1 cellular context compared by ENCODE assay signal in the genomic region with DNA sequence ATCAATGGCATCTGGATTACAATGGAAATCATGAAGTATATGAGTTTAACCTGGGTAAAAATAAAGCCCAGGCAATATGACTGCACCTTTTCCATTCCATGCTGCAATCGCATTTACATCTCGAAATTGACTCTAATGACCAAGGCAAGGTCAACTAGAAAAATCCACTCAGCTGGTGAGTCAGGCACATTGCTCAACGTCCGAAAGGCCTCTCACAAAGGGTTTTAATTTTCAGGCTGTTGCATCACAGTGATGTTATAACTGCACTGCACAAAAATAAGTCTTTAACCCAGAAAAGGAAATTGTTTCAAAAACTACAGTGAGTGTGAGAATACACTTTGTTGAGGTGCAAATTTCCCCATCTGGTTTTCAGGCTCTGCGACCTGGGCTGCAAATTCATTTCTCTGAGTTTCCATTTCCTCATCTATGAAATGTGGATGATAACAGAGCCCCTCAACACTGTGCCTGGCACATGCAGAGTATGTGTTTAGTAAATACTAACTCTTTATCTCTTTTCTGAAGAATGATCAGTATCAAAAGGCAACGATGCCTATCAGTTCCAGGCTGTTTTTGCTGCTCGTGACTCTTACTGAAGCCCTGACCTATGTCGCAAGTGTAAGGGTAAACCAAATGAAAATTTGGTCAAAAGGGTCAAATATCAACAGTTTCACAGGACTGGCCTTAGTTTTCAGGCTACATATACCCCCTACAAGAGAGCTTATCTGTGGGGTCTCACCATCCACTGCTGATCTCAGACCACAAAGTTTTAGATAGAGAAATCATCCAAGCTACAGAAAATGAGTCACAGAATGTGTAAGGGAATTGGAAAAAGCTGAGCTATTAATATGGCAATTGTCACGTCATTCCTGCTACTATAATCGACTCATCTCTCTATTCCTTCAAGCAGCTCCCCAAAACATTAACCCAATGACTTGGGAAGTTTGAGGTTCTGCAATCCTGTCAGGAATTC.
TF ChIP-seq lines count a peak whose summit lies in the region.

No MANE protein-coding gene starts in this region.

TF ChIP-seq in HepG2, 621 proteins besides CTCF, POLR2A, EP300 and RAD21 (continued from another document and continues in another):
- TF ChIP-seq, protein P1, sequence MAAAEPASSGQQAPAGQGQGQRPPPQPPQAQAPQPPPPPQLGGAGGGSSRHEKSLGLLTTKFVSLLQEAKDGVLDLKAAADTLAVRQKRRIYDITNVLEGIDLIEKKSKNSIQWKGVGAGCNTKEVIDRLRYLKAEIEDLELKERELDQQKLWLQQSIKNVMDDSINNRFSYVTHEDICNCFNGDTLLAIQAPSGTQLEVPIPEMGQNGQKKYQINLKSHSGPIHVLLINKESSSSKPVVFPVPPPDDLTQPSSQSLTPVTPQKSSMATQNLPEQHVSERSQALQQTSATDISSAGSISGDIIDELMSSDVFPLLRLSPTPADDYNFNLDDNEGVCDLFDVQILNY (CRISPR knock-in tag; conservative IDR thresholded peaks at IDR 0.05) = no peak
- TF ChIP-seq, protein P2, sequence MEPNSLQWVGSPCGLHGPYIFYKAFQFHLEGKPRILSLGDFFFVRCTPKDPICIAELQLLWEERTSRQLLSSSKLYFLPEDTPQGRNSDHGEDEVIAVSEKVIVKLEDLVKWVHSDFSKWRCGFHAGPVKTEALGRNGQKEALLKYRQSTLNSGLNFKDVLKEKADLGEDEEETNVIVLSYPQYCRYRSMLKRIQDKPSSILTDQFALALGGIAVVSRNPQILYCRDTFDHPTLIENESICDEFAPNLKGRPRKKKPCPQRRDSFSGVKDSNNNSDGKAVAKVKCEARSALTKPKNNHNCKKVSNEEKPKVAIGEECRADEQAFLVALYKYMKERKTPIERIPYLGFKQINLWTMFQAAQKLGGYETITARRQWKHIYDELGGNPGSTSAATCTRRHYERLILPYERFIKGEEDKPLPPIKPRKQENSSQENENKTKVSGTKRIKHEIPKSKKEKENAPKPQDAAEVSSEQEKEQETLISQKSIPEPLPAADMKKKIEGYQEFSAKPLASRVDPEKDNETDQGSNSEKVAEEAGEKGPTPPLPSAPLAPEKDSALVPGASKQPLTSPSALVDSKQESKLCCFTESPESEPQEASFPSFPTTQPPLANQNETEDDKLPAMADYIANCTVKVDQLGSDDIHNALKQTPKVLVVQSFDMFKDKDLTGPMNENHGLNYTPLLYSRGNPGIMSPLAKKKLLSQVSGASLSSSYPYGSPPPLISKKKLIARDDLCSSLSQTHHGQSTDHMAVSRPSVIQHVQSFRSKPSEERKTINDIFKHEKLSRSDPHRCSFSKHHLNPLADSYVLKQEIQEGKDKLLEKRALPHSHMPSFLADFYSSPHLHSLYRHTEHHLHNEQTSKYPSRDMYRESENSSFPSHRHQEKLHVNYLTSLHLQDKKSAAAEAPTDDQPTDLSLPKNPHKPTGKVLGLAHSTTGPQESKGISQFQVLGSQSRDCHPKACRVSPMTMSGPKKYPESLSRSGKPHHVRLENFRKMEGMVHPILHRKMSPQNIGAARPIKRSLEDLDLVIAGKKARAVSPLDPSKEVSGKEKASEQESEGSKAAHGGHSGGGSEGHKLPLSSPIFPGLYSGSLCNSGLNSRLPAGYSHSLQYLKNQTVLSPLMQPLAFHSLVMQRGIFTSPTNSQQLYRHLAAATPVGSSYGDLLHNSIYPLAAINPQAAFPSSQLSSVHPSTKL (CRISPR knock-in tag; IDR thresholded peaks at IDR 0.05) = peak; percentile 93
- TF ChIP-seq GTF2F1 (IDR thresholded peaks at IDR 0.05; ENCODE audit: low read length) (no peak), KAT2B (IDR thresholded peaks at IDR 0.05; ENCODE audit: borderline replicate concordance, low read depth, low read length) (no peak), ZNF883 (CRISPR knock-in tag; IDR thresholded peaks at IDR 0.05; ENCODE audit: not compliant biosample characterization) (no peak), ZNF510 (CRISPR knock-in tag; IDR thresholded peaks at IDR 0.05; ENCODE audit: low read depth) (0 out of 2 replicates have a peak, but pooled peaks have one; percentile 40), THYN1 (CRISPR knock-in tag; IDR thresholded peaks at IDR 0.05; ENCODE audit: borderline replicate concordance, low read depth) (no peak), ZNF572 (CRISPR knock-in tag; IDR thresholded peaks at IDR 0.05) (no peak), RARG (CRISPR knock-in tag; IDR thresholded peaks at IDR 0.05; ENCODE audit: low read depth) (no peak), STAG1 (CRISPR knock-in tag; IDR thresholded peaks at IDR 0.05) (no peak), SP2 (CRISPR knock-in tag; IDR thresholded peaks at IDR 0.05) (no peak), TBP (CRISPR knock-in tag; IDR thresholded peaks at IDR 0.05) (no peak), BRD4 (CRISPR knock-in tag; IDR thresholded peaks at IDR 0.05) (no peak), CC2D1A (CRISPR knock-in tag; IDR thresholded peaks at IDR 0.05) (no peak), CHD2 (IDR thresholded peaks at IDR 0.05; ENCODE audit: low read depth, low read length) (no peak), ZNF343 (CRISPR knock-in tag; IDR thresholded peaks at IDR 0.05) (no peak), TBX3 (IDR thresholded peaks at IDR 0.05; ENCODE audit: borderline replicate concordance) (no peak), HNRNPL (IDR thresholded peaks at IDR 0.05; ENCODE audit: low read depth, low read length) (no peak), ELF3 (CRISPR knock-in tag; IDR thresholded peaks at IDR 0.05) (peak; percentile 69), ZNF644 (CRISPR knock-in tag; IDR thresholded peaks at IDR 0.05; ENCODE audit: low read depth) (peak; percentile 64; the same call in 1 of the 2 replicates), ZNF83 (CRISPR knock-in tag; IDR thresholded peaks at IDR 0.05; ENCODE audit: borderline replicate concordance) (no peak), HNRNPK (IDR thresholded peaks at IDR 0.05; ENCODE audit: low read depth, low read length, poor library complexity, severe bottlenecking) (no peak), ZNF251 (CRISPR knock-in tag; IDR thresholded peaks at IDR 0.05) (no peak), RXRA (CRISPR knock-in tag; IDR thresholded peaks at IDR 0.05) (peak; percentile 38; the same call in 1 of the 2 replicates)
- TF ChIP-seq, protein P3, sequence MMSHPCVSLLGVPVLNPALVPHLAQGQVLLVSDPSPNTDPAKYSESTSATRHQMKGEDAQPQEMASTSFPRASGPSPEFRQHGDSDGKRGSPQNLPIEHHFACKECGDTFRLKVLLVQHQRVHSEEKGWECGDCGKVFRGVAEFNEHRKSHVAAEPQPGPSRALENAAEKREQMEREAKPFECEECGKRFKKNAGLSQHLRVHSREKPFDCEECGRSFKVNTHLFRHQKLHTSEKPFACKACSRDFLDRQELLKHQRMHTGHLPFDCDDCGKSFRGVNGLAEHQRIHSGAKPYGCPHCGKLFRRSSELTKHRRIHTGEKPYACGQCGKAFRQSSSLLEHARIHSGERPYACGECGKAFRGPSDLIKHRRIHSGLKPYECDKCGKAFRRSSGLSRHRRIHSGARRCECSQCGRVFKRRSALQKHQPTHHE (CRISPR knock-in tag; IDR thresholded peaks at IDR 0.05; ENCODE audit: borderline replicate concordance) = no peak
- TF ChIP-seq, protein P4, sequence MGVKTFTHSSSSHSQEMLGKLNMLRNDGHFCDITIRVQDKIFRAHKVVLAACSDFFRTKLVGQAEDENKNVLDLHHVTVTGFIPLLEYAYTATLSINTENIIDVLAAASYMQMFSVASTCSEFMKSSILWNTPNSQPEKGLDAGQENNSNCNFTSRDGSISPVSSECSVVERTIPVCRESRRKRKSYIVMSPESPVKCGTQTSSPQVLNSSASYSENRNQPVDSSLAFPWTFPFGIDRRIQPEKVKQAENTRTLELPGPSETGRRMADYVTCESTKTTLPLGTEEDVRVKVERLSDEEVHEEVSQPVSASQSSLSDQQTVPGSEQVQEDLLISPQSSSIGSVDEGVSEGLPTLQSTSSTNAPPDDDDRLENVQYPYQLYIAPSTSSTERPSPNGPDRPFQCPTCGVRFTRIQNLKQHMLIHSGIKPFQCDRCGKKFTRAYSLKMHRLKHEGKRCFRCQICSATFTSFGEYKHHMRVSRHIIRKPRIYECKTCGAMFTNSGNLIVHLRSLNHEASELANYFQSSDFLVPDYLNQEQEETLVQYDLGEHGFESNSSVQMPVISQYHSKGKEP (CRISPR knock-in tag; IDR thresholded peaks at IDR 0.05) = no peak
- TF ChIP-seq, protein P5, sequence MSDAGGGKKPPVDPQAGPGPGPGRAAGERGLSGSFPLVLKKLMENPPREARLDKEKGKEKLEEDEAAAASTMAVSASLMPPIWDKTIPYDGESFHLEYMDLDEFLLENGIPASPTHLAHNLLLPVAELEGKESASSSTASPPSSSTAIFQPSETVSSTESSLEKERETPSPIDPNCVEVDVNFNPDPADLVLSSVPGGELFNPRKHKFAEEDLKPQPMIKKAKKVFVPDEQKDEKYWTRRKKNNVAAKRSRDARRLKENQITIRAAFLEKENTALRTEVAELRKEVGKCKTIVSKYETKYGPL (CRISPR knock-in tag; IDR thresholded peaks at IDR 0.05) = peak; percentile 33; the same call in 1 of the 2 replicates
- TF ChIP-seq, protein P6, sequence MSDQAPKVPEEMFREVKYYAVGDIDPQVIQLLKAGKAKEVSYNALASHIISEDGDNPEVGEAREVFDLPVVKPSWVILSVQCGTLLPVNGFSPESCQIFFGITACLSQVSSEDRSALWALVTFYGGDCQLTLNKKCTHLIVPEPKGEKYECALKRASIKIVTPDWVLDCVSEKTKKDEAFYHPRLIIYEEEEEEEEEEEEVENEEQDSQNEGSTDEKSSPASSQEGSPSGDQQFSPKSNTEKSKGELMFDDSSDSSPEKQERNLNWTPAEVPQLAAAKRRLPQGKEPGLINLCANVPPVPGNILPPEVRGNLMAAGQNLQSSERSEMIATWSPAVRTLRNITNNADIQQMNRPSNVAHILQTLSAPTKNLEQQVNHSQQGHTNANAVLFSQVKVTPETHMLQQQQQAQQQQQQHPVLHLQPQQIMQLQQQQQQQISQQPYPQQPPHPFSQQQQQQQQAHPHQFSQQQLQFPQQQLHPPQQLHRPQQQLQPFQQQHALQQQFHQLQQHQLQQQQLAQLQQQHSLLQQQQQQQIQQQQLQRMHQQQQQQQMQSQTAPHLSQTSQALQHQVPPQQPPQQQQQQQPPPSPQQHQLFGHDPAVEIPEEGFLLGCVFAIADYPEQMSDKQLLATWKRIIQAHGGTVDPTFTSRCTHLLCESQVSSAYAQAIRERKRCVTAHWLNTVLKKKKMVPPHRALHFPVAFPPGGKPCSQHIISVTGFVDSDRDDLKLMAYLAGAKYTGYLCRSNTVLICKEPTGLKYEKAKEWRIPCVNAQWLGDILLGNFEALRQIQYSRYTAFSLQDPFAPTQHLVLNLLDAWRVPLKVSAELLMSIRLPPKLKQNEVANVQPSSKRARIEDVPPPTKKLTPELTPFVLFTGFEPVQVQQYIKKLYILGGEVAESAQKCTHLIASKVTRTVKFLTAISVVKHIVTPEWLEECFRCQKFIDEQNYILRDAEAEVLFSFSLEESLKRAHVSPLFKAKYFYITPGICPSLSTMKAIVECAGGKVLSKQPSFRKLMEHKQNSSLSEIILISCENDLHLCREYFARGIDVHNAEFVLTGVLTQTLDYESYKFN (CRISPR knock-in tag; conservative IDR thresholded peaks at IDR 0.05) = peak; percentile 58
- TF ChIP-seq, protein P7, sequence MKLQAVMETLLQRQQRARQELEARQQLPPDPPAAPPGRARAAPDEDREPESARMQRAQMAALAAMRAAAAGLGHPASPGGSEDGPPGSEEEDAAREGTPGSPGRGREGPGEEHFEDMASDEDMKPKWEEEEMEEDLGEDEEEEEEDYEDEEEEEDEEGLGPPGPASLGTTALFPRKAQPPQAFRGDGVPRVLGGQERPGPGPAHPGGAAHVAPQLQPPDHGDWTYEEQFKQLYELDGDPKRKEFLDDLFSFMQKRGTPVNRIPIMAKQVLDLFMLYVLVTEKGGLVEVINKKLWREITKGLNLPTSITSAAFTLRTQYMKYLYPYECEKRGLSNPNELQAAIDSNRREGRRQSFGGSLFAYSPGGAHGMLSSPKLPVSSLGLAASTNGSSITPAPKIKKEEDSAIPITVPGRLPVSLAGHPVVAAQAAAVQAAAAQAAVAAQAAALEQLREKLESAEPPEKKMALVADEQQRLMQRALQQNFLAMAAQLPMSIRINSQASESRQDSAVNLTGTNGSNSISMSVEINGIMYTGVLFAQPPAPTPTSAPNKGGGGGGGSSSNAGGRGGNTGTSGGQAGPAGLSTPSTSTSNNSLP (IDR thresholded peaks at IDR 0.05; ENCODE audit: low read depth, low read length) = peak; percentile 96
- TF ChIP-seq, protein P8, sequence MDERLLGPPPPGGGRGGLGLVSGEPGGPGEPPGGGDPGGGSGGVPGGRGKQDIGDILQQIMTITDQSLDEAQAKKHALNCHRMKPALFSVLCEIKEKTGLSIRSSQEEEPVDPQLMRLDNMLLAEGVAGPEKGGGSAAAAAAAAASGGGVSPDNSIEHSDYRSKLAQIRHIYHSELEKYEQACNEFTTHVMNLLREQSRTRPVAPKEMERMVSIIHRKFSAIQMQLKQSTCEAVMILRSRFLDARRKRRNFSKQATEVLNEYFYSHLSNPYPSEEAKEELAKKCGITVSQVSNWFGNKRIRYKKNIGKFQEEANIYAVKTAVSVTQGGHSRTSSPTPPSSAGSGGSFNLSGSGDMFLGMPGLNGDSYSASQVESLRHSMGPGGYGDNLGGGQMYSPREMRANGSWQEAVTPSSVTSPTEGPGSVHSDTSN (CRISPR knock-in tag; IDR thresholded peaks at IDR 0.05) = no peak
- TF ChIP-seq, protein P9, sequence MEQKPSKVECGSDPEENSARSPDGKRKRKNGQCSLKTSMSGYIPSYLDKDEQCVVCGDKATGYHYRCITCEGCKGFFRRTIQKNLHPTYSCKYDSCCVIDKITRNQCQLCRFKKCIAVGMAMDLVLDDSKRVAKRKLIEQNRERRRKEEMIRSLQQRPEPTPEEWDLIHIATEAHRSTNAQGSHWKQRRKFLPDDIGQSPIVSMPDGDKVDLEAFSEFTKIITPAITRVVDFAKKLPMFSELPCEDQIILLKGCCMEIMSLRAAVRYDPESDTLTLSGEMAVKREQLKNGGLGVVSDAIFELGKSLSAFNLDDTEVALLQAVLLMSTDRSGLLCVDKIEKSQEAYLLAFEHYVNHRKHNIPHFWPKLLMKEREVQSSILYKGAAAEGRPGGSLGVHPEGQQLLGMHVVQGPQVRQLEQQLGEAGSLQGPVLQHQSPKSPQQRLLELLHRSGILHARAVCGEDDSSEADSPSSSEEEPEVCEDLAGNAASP (CRISPR knock-in tag; IDR thresholded peaks at IDR 0.05; ENCODE audit: borderline replicate concordance) = peak; percentile 58; the same call in 1 of the 2 replicates
- TF ChIP-seq, protein P10, sequence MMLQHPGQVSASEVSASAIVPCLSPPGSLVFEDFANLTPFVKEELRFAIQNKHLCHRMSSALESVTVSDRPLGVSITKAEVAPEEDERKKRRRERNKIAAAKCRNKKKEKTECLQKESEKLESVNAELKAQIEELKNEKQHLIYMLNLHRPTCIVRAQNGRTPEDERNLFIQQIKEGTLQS (CRISPR knock-in tag; IDR thresholded peaks at IDR 0.05) = peak; percentile 97
- TF ChIP-seq, protein P11, sequence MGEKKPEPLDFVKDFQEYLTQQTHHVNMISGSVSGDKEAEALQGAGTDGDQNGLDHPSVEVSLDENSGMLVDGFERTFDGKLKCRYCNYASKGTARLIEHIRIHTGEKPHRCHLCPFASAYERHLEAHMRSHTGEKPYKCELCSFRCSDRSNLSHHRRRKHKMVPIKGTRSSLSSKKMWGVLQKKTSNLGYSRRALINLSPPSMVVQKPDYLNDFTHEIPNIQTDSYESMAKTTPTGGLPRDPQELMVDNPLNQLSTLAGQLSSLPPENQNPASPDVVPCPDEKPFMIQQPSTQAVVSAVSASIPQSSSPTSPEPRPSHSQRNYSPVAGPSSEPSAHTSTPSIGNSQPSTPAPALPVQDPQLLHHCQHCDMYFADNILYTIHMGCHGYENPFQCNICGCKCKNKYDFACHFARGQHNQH (CRISPR knock-in tag; IDR thresholded peaks at IDR 0.05) = peak; percentile 76; the same call in 1 of the 2 replicates
- TF ChIP-seq, protein P12, sequence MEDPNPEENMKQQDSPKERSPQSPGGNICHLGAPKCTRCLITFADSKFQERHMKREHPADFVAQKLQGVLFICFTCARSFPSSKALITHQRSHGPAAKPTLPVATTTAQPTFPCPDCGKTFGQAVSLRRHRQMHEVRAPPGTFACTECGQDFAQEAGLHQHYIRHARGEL (CRISPR knock-in tag; IDR thresholded peaks at IDR 0.05) = no peak
